11 cellular contexts compared by ENCODE assay signal in the genomic region with DNA sequence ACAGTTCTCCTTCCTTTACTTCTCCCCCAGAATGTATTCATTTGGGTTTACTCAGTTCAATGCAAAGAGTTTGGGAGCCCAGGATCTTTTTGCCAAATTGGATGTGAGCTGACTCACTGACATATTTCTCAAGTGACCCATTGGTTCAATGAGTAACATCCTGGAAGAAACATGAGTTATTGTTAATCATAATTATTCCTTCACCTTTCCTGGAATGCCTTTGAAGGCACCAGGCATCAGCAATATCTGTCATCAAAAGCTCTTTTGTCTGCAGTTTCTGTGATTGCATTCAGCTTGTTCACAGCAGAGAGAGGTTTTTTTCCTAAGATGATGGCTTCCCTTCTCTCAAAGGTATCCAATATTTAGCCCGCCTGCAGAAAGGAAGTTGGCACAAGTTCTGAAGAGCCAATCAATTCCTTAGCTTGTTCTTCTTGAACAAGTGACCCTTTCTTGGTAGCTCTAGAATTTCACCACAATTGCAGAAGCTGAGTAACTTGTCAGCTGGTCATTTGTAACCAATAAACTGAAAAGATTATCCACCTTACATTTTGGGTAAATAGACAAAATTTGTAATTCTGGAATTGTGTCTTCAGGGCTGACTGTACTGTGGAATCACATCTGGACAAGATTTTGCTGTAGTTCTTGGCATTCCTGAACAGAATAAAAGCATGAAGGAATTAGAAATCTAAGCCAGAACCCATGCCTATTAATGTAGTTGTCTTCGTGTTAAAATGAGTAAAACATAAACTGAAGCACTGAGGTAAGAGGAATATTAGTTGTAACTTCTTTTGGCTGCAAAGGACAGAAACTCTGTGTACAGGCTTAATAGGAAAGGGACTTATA.
DNase-seq lines count a peak whose midpoint lies in the region; ATAC-seq and TF ChIP-seq lines count a peak whose summit lies in the region.
"Had no signal": no experiment of that assay in that cellular context is flagged by ENCODE, and none has a peak within 500 bp of the region (broad histone marks: within the 10 kb centered on the region; RNA-seq: fewer than 3 reads in every experiment).

No MANE protein-coding gene starts in this region.

- no peak overlapping the region for H3K27ac Mint-ChIP-seq in activated T-cell treated with anti-CD3 and anti-CD28 coated beads, Interleukin-2, amount 50 U/mL, for 72 hours
- H3K27ac Mint-ChIP-seq: activated T-helper 2 cell treated with anti-CD3 and anti-CD28 coated beads, Interferon-gamma antibody, Interleukin-2, Interleukin-4, amounts not matched to agents 10 μg/mL and 5 μg/mL and 100 μg/mL, durations not matched to agents 14 hours and 24 hours and 36 hours had no signal

- no peaks in the 10 kb centered on the region for H3K36me3 Mint-ChIP-seq in activated T-cell treated with anti-CD3 and anti-CD28 coated beads, Interleukin-2, amount 50 U/mL, for 72 hours (ENCODE audit: insufficient read depth in 2 of 2)
- H3K36me3 Mint-ChIP-seq: CD4-positive, CD25-positive, alpha-beta regulatory T cell had no signal

- no peaks in the 10 kb centered on the region for H3K4me1 Mint-ChIP-seq in activated T-cell treated with anti-CD3 and anti-CD28 coated beads, Interleukin-2, amount 50 U/mL, for 72 hours (ENCODE audit: low read depth)
- H3K4me1 Mint-ChIP-seq: CD4-positive, CD25-positive, alpha-beta regulatory T cell had no signal

- DNase-seq in AG10803 (ENCODE audit: low read depth) (peak; percentile 97), PC-3 (peak; percentile 98), epithelial cell of prostate (ENCODE audit: low read depth, low spot score) (peak; percentile 90), non-pigmented ciliary epithelial cell (ENCODE audit: low read depth) (peak; percentile 86), NCI-H446 treated with DMSO at 0.1 percent for 48 hours (lab: John Stamatoyannopoulos, UW) (no peak)
- no peak for DNase-seq in activated T-cell treated with anti-CD3 and anti-CD28 coated beads, Interleukin-2, amount 50 U/mL, for 48 hours
- DNase-seq in activated T-cell treated with anti-CD3 and anti-CD28 coated beads, Interleukin-2, amount 50 U/mL, for 72 hours: no peak
- DNase-seq: CD4-positive, CD25-positive, alpha-beta regulatory T cell; NCI-H524 treated with DMSO at 0.1 percent for 48 hours had no signal

- H3K9me3 ChIP-seq in PC-3 (ENCODE audit: low read length): no peaks in the 10 kb centered on the region

- H3K27me3 Mint-ChIP-seq in activated T-cell treated with anti-CD3 and anti-CD28 coated beads, Interleukin-2, amount 50 U/mL, for 72 hours (ENCODE audit: low read depth): peaks cover under 1% of the 10 kb centered on the region

- CTCF ChIA-PET in PC-3 (lab: Charles Lee): interaction anchor here (0.6 to 0.8 kb wide), 2 partner anchors 73 to 122 kb away, joined by 3 to 4 read pairs; no protein-coding TSS in a partner anchor

- intact Hi-C loops in PC-3 (cut with micrococcal nuclease): loop anchor here (1.0 to 2.0 kb wide), 7 partner anchors 26 to 197 kb away; a partner anchor contains a TSS

- no peaks in the 10 kb centered on the region for H4K20me1 ChIP-seq in PC-3 (ENCODE audit: low read length)

- H3F3A ChIP-seq in PC-3 (ENCODE audit: low read length, unreplicated experiment): peaks cover 13% of the 10 kb centered on the region

- POLR2A ChIA-PET in PC-3 (lab: Charles Lee; ENCODE audit: unreplicated experiment): interaction anchor here (0.5 to 1.3 kb wide), 7 partner anchors 18 to 1438 kb away, joined by 3 to 12 read pairs (median 4); a partner anchor contains a TSS

- H3K36me3 ChIP-seq in PC-3 (ENCODE audit: low read depth, low read length): no peaks in the 10 kb centered on the region; the same call in 1 of the 2 replicates

- peak overlapping the region; percentile 74 for H3K4me2 ChIP-seq in PC-3 (ENCODE audit: low read length)

- peaks cover 29% of the 10 kb centered on the region for H3K4me1 ChIP-seq in PC-3 (ENCODE audit: insufficient read depth, low read length)

- H2AFZ ChIP-seq in PC-3 (ENCODE audit: low read length): no peak overlapping the region

- peak overlapping the region; percentile 94 for H3K27ac ChIP-seq in PC-3 (ENCODE audit: low read length)
- peak overlapping the region; percentile 100 for H3K27ac ChIP-seq in epithelial cell of prostate

- H3K27me3 ChIP-seq in PC-3 (ENCODE audit: low read length): no peaks in the 10 kb centered on the region

- H3K9me3 Mint-ChIP-seq in activated T-cell treated with anti-CD3 and anti-CD28 coated beads, Interleukin-2, amount 50 U/mL, for 72 hours: peaks cover 2 to 3% of the 10 kb centered on the region in 2 donors
- H3K9me3 Mint-ChIP-seq: activated T-helper 2 cell treated with anti-CD3 and anti-CD28 coated beads, Interferon-gamma antibody, Interleukin-2, Interleukin-4, amounts not matched to agents 10 μg/mL and 5 μg/mL and 100 μg/mL, durations not matched to agents 14 hours and 24 hours and 36 hours had no signal

- no peak for TF ChIP-seq CTCF in AG10803 (conservative IDR thresholded peaks at IDR 0.05; ENCODE audit: low read length)
- TF ChIP-seq CTCF in PC-3 (conservative IDR thresholded peaks at IDR 0.05; ENCODE audit: low read depth, low read length): no peak

- no peak overlapping the region for H3K4me3 ChIP-seq in AG10803 (ENCODE audit: low read length)
- peak overlapping the region; percentile 38; the same call in 1 of the 2 replicates for H3K4me3 ChIP-seq in PC-3 (ENCODE audit: low read length)

- H3K4me3 Mint-ChIP-seq in activated T-cell treated with anti-CD3 and anti-CD28 coated beads, Interleukin-2, amount 50 U/mL, for 72 hours: no peak overlapping the region
- H3K4me3 Mint-ChIP-seq: CD4-positive, CD25-positive, alpha-beta regulatory T cell had no signal

- no peaks in the 10 kb centered on the region for H3K79me2 ChIP-seq in PC-3 (ENCODE audit: low read length)

- BruUV-seq in PC-3 (replicated peaks; lab: Mats Ljungman, UMichigan): TSS peak; percentile 86

- ATAC-seq in PC-3 (peak; percentile 73), HG03354 (IDR thresholded peaks at IDR 0.05; ENCODE audit: poor library complexity, severe bottlenecking, unreplicated experiment) (no peak)
- no peak for ATAC-seq in activated T-cell treated with anti-CD3 and anti-CD28 coated beads, Interleukin-2, amount 50 U/mL, for 72 hours (replicated peaks in 1 of 2)

- H3K9ac ChIP-seq in PC-3 (ENCODE audit: low read length): peak overlapping the region; percentile 85

- H3K9me2 ChIP-seq in PC-3 (replicated peaks; ENCODE audit: low read length): no peaks in the 10 kb centered on the region

Comparison
In these comparisons a context has a peak if more than half of its experiments do, and no peak if none do; other contexts are left out.
1. DNase-seq: peak in AG10803 (single experiment), PC-3 (single experiment), epithelial cell of prostate (single experiment) and non-pigmented ciliary epithelial cell (single experiment); none in activated T-cell treated with anti-CD3 and anti-CD28 coated beads, Interleukin-2, amount 50 U/mL, for 48 hours (0 of 2), activated T-cell treated with anti-CD3 and anti-CD28 coated beads, Interleukin-2, amount 50 U/mL, for 72 hours (0 of 2) and NCI-H446 treated with DMSO at 0.1 percent for 48 hours (single experiment).